ENCODE assay signal across 9 cellular contexts in genomic region chr5:131109540-131110255, GRCh38. TPM values are rescaled to one million over a fixed set of nuclear protein-coding genes. Genes with fewer than 3 reads are reported as not detected.
A peak's percentile ranks its signal among the peaks of the same experiment; 100 is the strongest.
DNase-seq lines count a peak whose midpoint lies in the region; ATAC-seq, FAIRE-seq and TF ChIP-seq lines count a peak whose summit lies in the region.
"Had no signal": no experiment of that assay in that cellular context is flagged by ENCODE, and none has a peak within 500 bp of the region (broad histone marks: within the 10 kb centered on the region; RNA-seq: fewer than 3 reads in every experiment).

No MANE protein-coding gene starts in this region.

- no peak overlapping the region for H3K27ac ChIP-seq in IMR-90 (ENCODE audit: insufficient read depth, low read length)
- H3K27ac ChIP-seq: neutrophil had no signal

- H4K20me1 ChIP-seq in IMR-90 (ENCODE audit: insufficient read depth, low read length), result no peaks in the 10 kb centered on the region

- no peaks in the 10 kb centered on the region for H3K79me1 ChIP-seq in IMR-90 (ENCODE audit: low read depth in 1 of 2, low read length in 2 of 2)

- no peak for TF ChIP-seq POLR2A in IMR-90 (IDR thresholded peaks at IDR 0.05; ENCODE audit: low read depth, low read length)

- no CpG with 5 or more reads among the region's 2 CpGs for WGBS in IMR-90 (ENCODE audit: extremely low coverage in 2 of 2, insufficient read length in 1 of 2), 2 experiments

- ATAC-seq in GM21786 (IDR thresholded peaks at IDR 0.05; ENCODE audit: unreplicated experiment) (peak; percentile 92), IMR-90 (ENCODE audit: low read depth) (peak; percentile 91)

- no peaks in the 10 kb centered on the region; the same call in 1 of the 2 replicates for H3K27me3 ChIP-seq in IMR-90 (ENCODE audit: control insufficient read depth, insufficient read depth, low read length)
- H3K27me3 ChIP-seq: neutrophil had no signal

- POLR2A ChIA-PET in IMR-90 (lab: Charles Lee; ENCODE audit: unreplicated experiment), result no interaction called here

- H2AK9ac ChIP-seq in IMR-90 (replicated peaks; ENCODE audit: low read depth, low read length, poor library complexity), result no peak overlapping the region

- no peak overlapping the region for H2BK5ac ChIP-seq in IMR-90 (ENCODE audit: low read depth, low read length, poor library complexity, severe bottlenecking)

- TF ChIP-seq CTCF in IMR-90 (conservative IDR thresholded peaks at IDR 0.05; ENCODE audit: low read depth, low read length), result peak; percentile 73

- peak; percentile 3 for DNase-seq in stimulated activated CD8-positive, alpha-beta memory T cell treated with anti-CD3 and anti-CD28 coated beads, Interleukin-12 subunit alpha, Interleukin-12 subunit beta, amount 100 ng/mL, for 1 hour (ENCODE audit: low read depth)
- DNase-seq in stimulated activated CD8-positive, alpha-beta memory T cell treated with anti-CD3 and anti-CD28 coated beads, Interleukin-4, amount 100 ng/mL, for 48 hours, result no peak
- peak; percentile 33 for DNase-seq in IMR-90
- DNase-seq in SKM-1 treated with dmso at 0.1 percent for 144 hours (lab: John Stamatoyannopoulos, UW; ENCODE audit: unreplicated experiment), result peak; percentile 57
- DNase-seq in mucosa of gallbladder (ENCODE audit: low spot score), result peak; percentile 20
- DNase-seq in ecto neural progenitor cell (ENCODE audit: low spot score), result no peak

- no peak overlapping the region for H3K4me2 ChIP-seq in IMR-90 (ENCODE audit: low read depth, low read length)

- dilution Hi-C loops in IMR-90 (cut with HindIII; ENCODE audit: low sequenced_read_pairs, unreplicated experiment), result no loop called here

- intact Hi-C loops in IMR-90 (cut with micrococcal nuclease), result loop anchor here (1.0 to 5.0 kb wide), 6 partner anchors 237 to 1338 kb away; no protein-coding TSS in a partner anchor

- no peak overlapping the region for H4K5ac ChIP-seq in IMR-90 (ENCODE audit: low read depth, low read length)

- no peak overlapping the region for H4K8ac ChIP-seq in IMR-90 (ENCODE audit: low read depth in 2 of 2, low read length in 2 of 2)

- no peak overlapping the region for H2BK120ac ChIP-seq in IMR-90 (ENCODE audit: low read depth, low read length)

- no peak overlapping the region for H2AK5ac ChIP-seq in IMR-90 (ENCODE audit: low read depth, low read length)

- H2BK15ac ChIP-seq in IMR-90 (ENCODE audit: low read depth, low read length), result no peak overlapping the region

- H3K36me3 ChIP-seq in IMR-90 (ENCODE audit: control insufficient read depth, insufficient read depth, low read length), result no peaks in the 10 kb centered on the region
- H3K36me3 ChIP-seq: neutrophil had no signal

- in situ Hi-C loops in IMR-90 (cut with MboI; ENCODE audit: low sequenced_read_pairs), result loop anchor here (25.0 kb wide), 1 partner anchor 997 kb away; no protein-coding TSS in a partner anchor

- no peak overlapping the region for H3K23ac ChIP-seq in IMR-90 (ENCODE audit: low read depth, low read length)

- H3K9me1 ChIP-seq in IMR-90 (ENCODE audit: insufficient read depth, low read length), result no peaks in the 10 kb centered on the region

- H4K91ac ChIP-seq in IMR-90 (ENCODE audit: insufficient read depth, low read depth, low read length), result no peak overlapping the region

- no peaks in the 10 kb centered on the region for H3K9me3 ChIP-seq in IMR-90 (ENCODE audit: control insufficient read depth, insufficient read depth, low read length)
- H3K9me3 ChIP-seq: neutrophil had no signal

- no peaks in the 10 kb centered on the region for H3K4me1 ChIP-seq in IMR-90 (ENCODE audit: control insufficient read depth, insufficient read depth, low read length)

- H3K18ac ChIP-seq in IMR-90 (ENCODE audit: low read depth, low read length), result no peak overlapping the region

- CTCF ChIA-PET in IMR-90 (lab: Yijun Ruan, JAX), result interaction anchor here (0.6 kb wide), 2 partner anchors 39 to 1338 kb away, joined by 3 to 5 read pairs; no protein-coding TSS in a partner anchor

- BruUV-seq in IMR-90 (replicated peaks; lab: Mats Ljungman, UMichigan), result no TSS peak

- H2BK20ac ChIP-seq in IMR-90 (ENCODE audit: low read depth, low read length), result no peak overlapping the region

- no peak overlapping the region for H3K14ac ChIP-seq in IMR-90 (replicated peaks; ENCODE audit: low read depth, low read length)

- no peak overlapping the region for H3K56ac ChIP-seq in IMR-90 (ENCODE audit: extremely low read depth, insufficient read depth, low read length)

- H3K4me3 ChIP-seq in IMR-90 (ENCODE audit: insufficient read depth, low read depth, low read length), result no peak overlapping the region

- no peak overlapping the region for H3K9ac ChIP-seq in IMR-90 (ENCODE audit: low read depth, low read length)

- H2AFZ ChIP-seq in IMR-90 (replicated peaks; ENCODE audit: low read length, poor library complexity), result no peak overlapping the region

- peak; percentile 72 for TF ChIP-seq RAD21 in IMR-90 (IDR thresholded peaks at IDR 0.05; ENCODE audit: low read length)

- H3K4ac ChIP-seq in IMR-90 (ENCODE audit: low read depth, low read length), result no peak overlapping the region

- peak; percentile 82 for FAIRE-seq in endometrium (lab: Jason Lieb, UNC)

TF ChIP-seq in IMR-90, 13 proteins besides CTCF, POLR2A, EP300 and RAD21:
- TF ChIP-seq USF2 (IDR thresholded peaks at IDR 0.05; ENCODE audit: low read depth, low read length) (no peak), SMC3 (IDR thresholded peaks at IDR 0.05; ENCODE audit: low read depth, low read length) (peak; percentile 59; the same call in 1 of the 2 replicates)

RNA-seq across cellular contexts. Expression of gene HINT1, which starts 55.4 kb away (rescaled TPM):
- total RNA-seq in IMR-90 (2012; rRNA removed) (179 and 181 TPM in 2 replicates), mucosa of gallbladder (152 TPM)
- 347 and 352 TPM in 2 replicates for polyA plus RNA-seq in IMR-90 (2012; rRNA removed)
- polyA plus RNA-seq in IMR-90 (2012; cell fraction: cytosol; rRNA removed), result 142 and 333 TPM in 2 replicates
- 86.7 and 151 TPM in 2 replicates for polyA plus RNA-seq in IMR-90 (2012; cell fraction: nucleus; rRNA removed; ENCODE audit: low replicate concordance)

Comparison
In these comparisons a context has a peak if more than half of its experiments do, and no peak if none do; other contexts are left out.
1. DNase-seq: peak in stimulated activated CD8-positive, alpha-beta memory T cell treated with anti-CD3 and anti-CD28 coated beads, Interleukin-12 subunit alpha, Interleukin-12 subunit beta, amount 100 ng/mL, for 1 hour (single experiment), IMR-90 (single experiment), SKM-1 treated with dmso at 0.1 percent for 144 hours (single experiment) and mucosa of gallbladder (single experiment); none in stimulated activated CD8-positive, alpha-beta memory T cell treated with anti-CD3 and anti-CD28 coated beads, Interleukin-4, amount 100 ng/mL, for 48 hours (single experiment) and ecto neural progenitor cell (single experiment).